ENCODE assay signal across 8 cellular contexts in the genomic region with DNA sequence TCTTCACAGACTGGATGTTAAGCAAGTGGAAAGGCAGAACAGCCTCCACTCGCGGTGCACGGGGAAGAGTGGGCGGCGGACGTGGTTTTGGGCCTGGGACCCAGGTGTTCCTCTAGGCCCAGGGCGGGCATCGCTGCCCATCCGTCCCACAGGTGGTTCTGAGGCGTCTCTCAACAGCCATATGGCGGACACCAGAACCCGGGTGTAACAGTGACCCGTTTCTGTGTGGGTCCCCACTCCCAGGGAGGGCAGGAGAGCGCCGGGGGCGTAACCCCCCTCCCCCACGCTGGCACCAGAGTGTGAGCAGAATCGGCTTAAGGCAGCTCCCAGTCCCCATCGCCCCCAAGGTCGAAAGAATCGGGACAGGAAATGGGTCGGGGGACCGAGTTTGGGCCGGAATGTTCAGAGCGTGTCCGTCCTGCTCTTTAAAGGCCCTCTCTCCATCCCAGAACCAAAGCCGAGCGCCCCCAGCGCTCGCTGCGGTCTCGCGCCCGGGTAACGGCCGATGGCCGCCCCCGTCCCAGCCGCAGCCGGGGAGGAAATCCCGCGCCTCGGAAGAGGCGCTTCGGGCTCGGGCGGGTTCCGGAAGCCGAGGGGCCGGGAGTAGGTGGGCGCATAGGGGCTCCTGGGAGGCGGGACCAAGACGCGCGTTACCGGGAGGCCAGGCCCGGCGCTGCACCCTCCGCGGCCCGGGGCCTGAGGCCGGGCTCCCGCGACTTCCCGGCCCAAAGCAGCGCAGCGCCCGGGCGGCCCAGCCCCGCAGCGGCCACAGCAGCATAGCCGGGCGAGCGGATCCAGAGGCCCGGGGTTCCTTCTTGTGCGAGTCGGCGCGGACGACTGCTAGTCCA. TPM values are rescaled to one million over a fixed set of nuclear protein-coding genes. Genes with fewer than 3 reads are reported as not detected.
A peak's percentile ranks its signal among the peaks of the same experiment; 100 is the strongest.
DNase-seq lines count a peak whose midpoint lies in the region; ATAC-seq, FAIRE-seq and TF ChIP-seq lines count a peak whose summit lies in the region.

A gene (minus strand): TSS at position 839 of the 848 bp plus-strand sequence. CDS start 61 bp downstream, at position 778.

- H3K27ac ChIP-seq in MM.1S (ENCODE audit: low read length) (peak within 1 kb of the TSS; percentile 81; the same call in 1 of the 2 replicates), keratinocyte (ENCODE audit: control insufficient read depth, insufficient read depth, low read length) (peak within 1 kb of the TSS; percentile 54), smooth muscle cell (ENCODE audit: low read depth) (peak within 1 kb of the TSS; percentile 53)

- 11% methylated on average over 76 of the region's 80 CpGs for WGBS in smooth muscle cell (ENCODE audit: low lambda C conversion rate)

- H3K27ac Mint-ChIP-seq in activated CD4-positive, alpha-beta T cell treated with anti-CD3 and anti-CD28 coated beads for 36 hours, result peak within 1 kb of the TSS; percentile 90
- peak within 1 kb of the TSS; percentile 91 for H3K27ac Mint-ChIP-seq in chondrocyte (ENCODE audit: unreplicated experiment)

- peak within 1 kb of the TSS; percentile 97 for H3K4me3 Mint-ChIP-seq in activated CD4-positive, alpha-beta T cell treated with anti-CD3 and anti-CD28 coated beads for 36 hours
- H3K4me3 Mint-ChIP-seq in chondrocyte (ENCODE audit: unreplicated experiment), result peak within 1 kb of the TSS; percentile 81

- TF ChIP-seq CTCF in MM.1S (IDR thresholded peaks at IDR 0.05; ENCODE audit: low read length), result peak; percentile 0; the same call in 1 of the 2 replicates
- peak; percentile 67 for TF ChIP-seq CTCF in chondrocyte (IDR thresholded peaks at IDR 0.05)
- TF ChIP-seq CTCF in keratinocyte (optimal IDR thresholded peaks at IDR 0.05 in 1 of 3, IDR thresholded peaks at IDR 0.05 in 1 of 3, conservative IDR thresholded peaks at IDR 0.05 in 1 of 3; ENCODE audit: extremely low read depth in 1 of 3, insufficient read depth in 2 of 3, low read length in 3 of 3), result peak in 1 of 3 experiments; percentile 24
- TF ChIP-seq CTCF in smooth muscle cell (IDR thresholded peaks at IDR 0.05; ENCODE audit: borderline replicate concordance, insufficient read depth, poor library complexity, severe bottlenecking), result peak; percentile 4

- no peaks in the 10 kb centered on the region for H3K9me3 Mint-ChIP-seq in activated CD4-positive, alpha-beta T cell treated with anti-CD3 and anti-CD28 coated beads for 36 hours (ENCODE audit: low read depth)
- H3K9me3 Mint-ChIP-seq in chondrocyte (ENCODE audit: low read depth), result no peaks in the 10 kb centered on the region

- CTCF ChIA-PET in activated CD4-positive, alpha-beta T cell treated with anti-CD3 and anti-CD28 coated beads for 36 hours (lab: Charles Lee), result interaction anchor here (0.6 to 7.2 kb wide), 5 partner anchors 11 to 143 kb away, joined by 3 to 59 read pairs (median 3); no protein-coding TSS in a partner anchor

- no peaks in the 10 kb centered on the region for H3K27me3 ChIP-seq in MM.1S (replicated peaks; ENCODE audit: insufficient read depth, low read length)
- no peaks in the 10 kb centered on the region for H3K27me3 ChIP-seq in keratinocyte (ENCODE audit: control insufficient read depth, extremely low read depth, insufficient read depth, low read length)
- no peaks in the 10 kb centered on the region for H3K27me3 ChIP-seq in smooth muscle cell (ENCODE audit: low read depth)

- peaks cover 60% of the 10 kb centered on the region for H3K4me1 Mint-ChIP-seq in activated CD4-positive, alpha-beta T cell treated with anti-CD3 and anti-CD28 coated beads for 36 hours
- H3K4me1 Mint-ChIP-seq in chondrocyte (ENCODE audit: low read depth), result peaks cover 60% of the 10 kb centered on the region

- H3K36me3 ChIP-seq in MM.1S (replicated peaks; ENCODE audit: insufficient read depth, low read length), result no peaks in the 10 kb centered on the region
- no peaks in the 10 kb centered on the region for H3K36me3 ChIP-seq in keratinocyte (ENCODE audit: control insufficient read depth in 2 of 2, extremely low read depth in 1 of 2, insufficient read depth in 2 of 2, low read length in 2 of 2)
- H3K36me3 ChIP-seq in smooth muscle cell (ENCODE audit: low read depth), result no peaks in the 10 kb centered on the region

- peaks cover 22% of the 10 kb centered on the region for H3K36me3 Mint-ChIP-seq in activated CD4-positive, alpha-beta T cell treated with anti-CD3 and anti-CD28 coated beads for 36 hours (ENCODE audit: low read depth)
- H3K36me3 Mint-ChIP-seq in chondrocyte (ENCODE audit: low read depth), result peaks cover 5% of the 10 kb centered on the region

- H3K9me2 ChIP-seq in MM.1S (replicated peaks; ENCODE audit: insufficient read depth, low read length), result no peaks in the 10 kb centered on the region

- H3K9me1 ChIP-seq in keratinocyte (ENCODE audit: control insufficient read depth, extremely low read depth, insufficient read depth, low read length), result no peaks in the 10 kb centered on the region

- POLR2A ChIA-PET in activated CD4-positive, alpha-beta T cell treated with anti-CD3 and anti-CD28 coated beads for 36 hours (lab: Charles Lee), result interaction anchor here (1.5 kb wide), 1 partner anchor 27 kb away, joined by 5 read pairs; no protein-coding TSS in a partner anchor

- H3K4me2 ChIP-seq in MM.1S (ENCODE audit: low read depth, low read length), result peak within 1 kb of the TSS; percentile 86
- peak within 1 kb of the TSS; percentile 85 for H3K4me2 ChIP-seq in keratinocyte (ENCODE audit: control insufficient read depth, extremely low read depth, insufficient read depth, low read depth, low read length)
- H3K4me2 ChIP-seq in smooth muscle cell, result peak within 1 kb of the TSS; percentile 92

- intact Hi-C loops in activated CD4-positive, alpha-beta T cell treated with anti-CD3 and anti-CD28 coated beads for 36 hours (cut with DNase I, micrococcal nuclease), result loop anchor here in 1 of 2 experiments (5.0 kb wide), 1 partner anchor 203 kb away; a partner anchor contains a TSS

- H4K20me1 ChIP-seq in MM.1S (ENCODE audit: insufficient read depth, low read length) (no peaks in the 10 kb centered on the region), keratinocyte (ENCODE audit: control insufficient read depth, extremely low read depth, insufficient read depth, low read length) (no peaks in the 10 kb centered on the region), smooth muscle cell (ENCODE audit: low read depth) (no peaks in the 10 kb centered on the region)

- peaks cover 36% of the 10 kb centered on the region for H3F3A ChIP-seq in MM.1S (ENCODE audit: insufficient read depth, low read length)
- H3F3A ChIP-seq in smooth muscle cell (ENCODE audit: low read depth), result peaks cover 9% of the 10 kb centered on the region

- ATAC-seq in activated CD4-positive, alpha-beta T cell treated with anti-CD3 and anti-CD28 coated beads for 36 hours, result peak; percentile 37
- ATAC-seq in HG03108 (IDR thresholded peaks at IDR 0.05; ENCODE audit: unreplicated experiment), result no peak

- dilution Hi-C loops in keratinocyte (cut with MboI; ENCODE audit: extremely low pct_ligation_motif_present, low sequenced_read_pairs), result no loop called here

- peaks cover 39% of the 10 kb centered on the region for H3K4me1 ChIP-seq in MM.1S (ENCODE audit: low read length)
- H3K4me1 ChIP-seq in keratinocyte (ENCODE audit: control insufficient read depth, extremely low read depth, insufficient read depth, low read length), result peaks cover 28% of the 10 kb centered on the region
- H3K4me1 ChIP-seq in smooth muscle cell (ENCODE audit: low read depth), result peaks cover 20% of the 10 kb centered on the region

- H2AFZ ChIP-seq in MM.1S (ENCODE audit: low read length), result peak within 1 kb of the TSS; percentile 65
- peak within 1 kb of the TSS; percentile 88 for H2AFZ ChIP-seq in keratinocyte (ENCODE audit: control insufficient read depth, low read length)
- peak within 1 kb of the TSS; percentile 91 for H2AFZ ChIP-seq in smooth muscle cell (ENCODE audit: low read depth)

- FAIRE-seq in keratinocyte (lab: Jason Lieb, UNC), result no peak

- H3K79me2 ChIP-seq in MM.1S (ENCODE audit: low read length) (peaks cover 21% of the 10 kb centered on the region), keratinocyte (ENCODE audit: control insufficient read depth, insufficient read depth, low read length) (no peaks in the 10 kb centered on the region), smooth muscle cell (ENCODE audit: low read depth) (peaks cover 20% of the 10 kb centered on the region)

- H3K27me3 Mint-ChIP-seq in activated CD4-positive, alpha-beta T cell treated with anti-CD3 and anti-CD28 coated beads for 36 hours, result no peaks in the 10 kb centered on the region
- no peaks in the 10 kb centered on the region for H3K27me3 Mint-ChIP-seq in chondrocyte (ENCODE audit: low read depth)

- DNase-seq in NCI-H1105 treated with DMSO at 0.1 percent for 48 hours (lab: John Stamatoyannopoulos, UW) (peak; percentile 51), NCI-H1105 (lab: John Stamatoyannopoulos, UW) (no peak), MM.1S (peak; percentile 65), chondrocyte (ENCODE audit: low spot score) (no peak), keratinocyte (ENCODE audit: low read depth, low spot score) (no peak), smooth muscle cell (lab: John Stamatoyannopoulos, UW; ENCODE audit: unreplicated experiment) (peak; percentile 28)
- peak; percentile 83 for DNase-seq in activated CD4-positive, alpha-beta T cell treated with anti-CD3 and anti-CD28 coated beads for 36 hours

- H3K4me3 ChIP-seq in MM.1S (ENCODE audit: low read length) (peak within 1 kb of the TSS; percentile 69), keratinocyte (ENCODE audit: control insufficient read depth in 2 of 3, extremely low read depth in 1 of 3, insufficient read depth in 2 of 3, low read depth in 1 of 3, low read length in 3 of 3) (peak within 1 kb of the TSS; percentile 70 to 80 (median 71)), smooth muscle cell (peak within 1 kb of the TSS; percentile 67)

- no peaks in the 10 kb centered on the region for H3K9me3 ChIP-seq in MM.1S (replicated peaks; ENCODE audit: insufficient read depth, low read length)
- H3K9me3 ChIP-seq in keratinocyte (ENCODE audit: control insufficient read depth, low read depth, low read length), result no peaks in the 10 kb centered on the region
- H3K9me3 ChIP-seq in smooth muscle cell (replicated peaks; ENCODE audit: low read depth), result no peaks in the 10 kb centered on the region

- peak within 1 kb of the TSS; percentile 88 for H3K9ac ChIP-seq in MM.1S (ENCODE audit: low read length)
- peak within 1 kb of the TSS; percentile 76 for H3K9ac ChIP-seq in keratinocyte (ENCODE audit: control insufficient read depth, extremely low read depth, insufficient read depth, low read length)
- peak within 1 kb of the TSS; percentile 67 for H3K9ac ChIP-seq in smooth muscle cell (ENCODE audit: low read depth)

RNA-seq across cellular contexts. Expression of the gene that starts here (rescaled TPM):
- 1 to 10 TPM; 3.8 to 6.4 TPM for total RNA-seq in activated CD4-positive, alpha-beta T cell treated with anti-CD3 and anti-CD28 coated beads for 36 hours
- total RNA-seq in chondrocyte (30.4 to 34.3 TPM (median 33.6 TPM) in 3 replicates), smooth muscle cell (9.7 and 10.8 TPM in 2 replicates)
- polyA plus RNA-seq in keratinocyte (19.7 to 26.3 TPM (median 22.4 TPM) in 3 replicates), smooth muscle cell (6.4 and 7.3 TPM in 2 replicates)
- 31.6 TPM for polyA plus RNA-seq in keratinocyte (2011; ENCODE audit: low read depth)
- 23.0 and 24.8 TPM in 2 replicates for polyA plus RNA-seq in keratinocyte (2011; cell fraction: cytosol; rRNA removed)
- polyA plus RNA-seq in keratinocyte (2011; cell fraction: nucleus; rRNA removed), result 29.8 and 36.3 TPM in 2 replicates
- polyA plus RNA-seq in keratinocyte (2012; ENCODE audit: low replicate concordance), result 12.9 and 18.8 TPM in 2 replicates
- polyA minus RNA-seq in keratinocyte, result 22.8 to 59.0 TPM (median 58.9 TPM) in 3 replicates
- 23.4 TPM for polyA minus RNA-seq in keratinocyte (2011; cell fraction: cytosol; rRNA and poly(A)+ RNA removed)
- polyA minus RNA-seq in keratinocyte (2011; cell fraction: nucleus; rRNA and poly(A)+ RNA removed), result 12.1 and 17.3 TPM in 2 replicates

Comparison
In these comparisons a context has a peak if more than half of its experiments do, and no peak if none do; other contexts are left out.
1. DNase-seq: peak in NCI-H1105 treated with DMSO at 0.1 percent for 48 hours (single experiment), MM.1S (single experiment), activated CD4-positive, alpha-beta T cell treated with anti-CD3 and anti-CD28 coated beads for 36 hours (single experiment) and smooth muscle cell (single experiment); none in NCI-H1105 (single experiment), chondrocyte (single experiment) and keratinocyte (single experiment).
2. Peak in every context shown above with its lines, with median percentiles within 50 percentile points of each other: H2AFZ ChIP-seq, H3K27ac ChIP-seq, H3K4me2 ChIP-seq, H3K4me3 ChIP-seq and H3K9ac ChIP-seq.